Comparison of ENCODE assay signal across 7 cellular contexts in the genomic region with DNA sequence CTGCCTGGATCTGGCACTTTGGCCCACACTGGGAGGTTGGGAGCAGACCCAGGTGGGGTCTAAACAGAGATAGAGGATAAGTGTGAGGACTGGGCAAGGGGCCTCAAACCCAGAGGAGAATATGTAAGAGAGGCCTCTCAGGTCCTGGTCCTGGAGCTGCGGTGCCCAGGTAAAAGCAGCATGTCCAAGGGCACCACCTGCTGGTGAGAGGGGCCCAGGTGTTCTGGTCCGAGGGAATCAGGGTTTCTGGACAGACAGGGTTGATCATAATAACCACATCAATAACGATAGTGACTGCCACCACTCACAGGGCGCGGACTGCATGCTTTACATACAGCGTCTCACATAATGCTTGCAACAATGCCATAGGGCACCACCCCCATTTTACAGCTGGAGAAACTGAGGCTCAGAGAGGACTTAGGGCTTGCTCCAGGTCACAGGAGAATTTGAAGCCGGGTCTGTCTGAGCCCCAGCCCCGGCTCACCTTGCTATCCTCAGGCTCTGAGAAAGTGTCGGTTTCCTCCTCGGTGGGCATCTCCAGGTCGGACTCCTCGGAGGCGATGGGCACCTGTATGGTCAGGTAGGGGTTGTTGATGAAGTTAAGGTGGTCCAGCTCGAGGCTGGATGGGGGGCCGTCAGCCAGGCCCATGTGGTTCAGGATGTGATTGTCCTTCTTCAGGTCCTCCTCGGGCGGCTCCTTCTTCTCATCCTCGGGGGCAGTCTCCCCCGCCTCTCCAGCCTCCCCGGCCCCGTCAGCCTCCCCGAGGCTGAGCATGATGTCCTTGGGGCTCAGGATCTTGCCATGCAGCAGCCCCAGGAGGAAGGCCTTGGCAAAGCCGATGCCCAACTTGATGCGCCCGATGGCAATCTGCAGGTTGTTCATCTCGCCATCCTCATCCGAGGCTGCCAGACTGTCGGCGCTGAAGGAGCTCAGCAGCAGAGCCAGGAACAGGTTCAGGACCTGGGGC. TPM values are rescaled to one million over a fixed set of nuclear protein-coding genes. Genes with fewer than 3 reads are reported as not detected.
DNase-seq lines count a peak whose midpoint lies in the region; ATAC-seq and TF ChIP-seq lines count a peak whose summit lies in the region.

No MANE protein-coding gene starts in this region.

- intact Hi-C loops in MCF 10A (cut with micrococcal nuclease) (no loop called here), vagina (cut with DNase I) (no loop called here)

- DNase-seq in GM10266 (ENCODE audit: extremely low spot score) (peak; percentile 59), LoVo (ENCODE audit: low spot score) (peak; percentile 37), MCF 10A (ENCODE audit: unreplicated experiment) (peak; percentile 60), trophoblast cell (peak; percentile 75 to 89), vagina (ENCODE audit: extremely low spot score in 2 of 2) (no peak)

- no peak overlapping the region for H3K9ac ChIP-seq in trophoblast cell (ENCODE audit: low read length)

- H3K4me3 ChIP-seq in trophoblast cell (ENCODE audit: low read depth, low read length) (no peak overlapping the region), vagina (no peak overlapping the region)

- H2AFZ ChIP-seq in trophoblast cell (ENCODE audit: insufficient read depth, low read length, poor library complexity), result no peak overlapping the region

- no peak overlapping the region for H3K27ac Mint-ChIP-seq in MCF 10A (ENCODE audit: low read depth, unreplicated experiment)

- H3K27me3 Mint-ChIP-seq in MCF 10A (ENCODE audit: insufficient read depth, unreplicated experiment), result no peaks in the 10 kb centered on the region

- no peak overlapping the region for H3K23ac ChIP-seq in trophoblast cell (ENCODE audit: low read length)

- H3K4me3 Mint-ChIP-seq in MCF 10A (ENCODE audit: unreplicated experiment), result no peak overlapping the region

- WGBS in trophoblast cell (ENCODE audit: extremely low coverage, insufficient coverage, insufficient read length), result no CpG with 5 or more reads among the region's 29 CpGs

- H2BK12ac ChIP-seq in trophoblast cell (ENCODE audit: low read length), result no peak overlapping the region

- peak; percentile 71 for TF ChIP-seq CTCF in GM10266 (IDR thresholded peaks at IDR 0.05; ENCODE audit: control insufficient read depth, insufficient read depth, low read depth, missing control alignments)
- peak; percentile 41 for TF ChIP-seq CTCF in MCF 10A (IDR thresholded peaks at IDR 0.05; ENCODE audit: unreplicated experiment)
- no peak for TF ChIP-seq CTCF in vagina (IDR thresholded peaks at IDR 0.05)

- no peak overlapping the region for H4K12ac ChIP-seq in trophoblast cell (ENCODE audit: low read depth, low read length)

- H3K9me3 ChIP-seq in trophoblast cell (ENCODE audit: insufficient read depth, low read depth, low read length) (peaks cover 3% of the 10 kb centered on the region), vagina (no peaks in the 10 kb centered on the region)

- H3K4me1 ChIP-seq in trophoblast cell (ENCODE audit: control insufficient read depth in 1 of 2, insufficient read depth in 2 of 2, low read length in 2 of 2) (no peaks in the 10 kb centered on the region), vagina (no peaks in the 10 kb centered on the region)

- H2BK120ac ChIP-seq in trophoblast cell (ENCODE audit: insufficient read depth, low read length, poor library complexity), result no peak overlapping the region

- POLR2A ChIA-PET in MCF 10A (lab: Yijun Ruan, JAX), result no interaction called here

- H2BK5ac ChIP-seq in trophoblast cell (ENCODE audit: low read depth, low read length, poor library complexity), result no peak overlapping the region

- H3K9me3 Mint-ChIP-seq in MCF 10A (ENCODE audit: unreplicated experiment), result no peaks in the 10 kb centered on the region

- no peak overlapping the region for H3K4ac ChIP-seq in trophoblast cell (ENCODE audit: low read depth, low read length)

- H4K8ac ChIP-seq in trophoblast cell (ENCODE audit: low read depth, low read length), result no peak overlapping the region

- H2AK5ac ChIP-seq in trophoblast cell (ENCODE audit: low read length), result no peak overlapping the region

- no peaks in the 10 kb centered on the region for H3K27me3 ChIP-seq in trophoblast cell (ENCODE audit: insufficient read depth, low read length)
- H3K27me3 ChIP-seq in vagina, result no peaks in the 10 kb centered on the region

- ATAC-seq in activated CD4-positive, CD25-positive, alpha-beta regulatory T cell treated with anti-CD3 and anti-CD28 coated beads, Interleukin-2, amount 50 U/mL, for 24 hours, result no peak
- ATAC-seq in HG03025 (IDR thresholded peaks at IDR 0.05; ENCODE audit: low FRiP score, unreplicated experiment), result no peak

- CTCF ChIA-PET in MCF 10A (lab: Yijun Ruan, JAX), result interaction anchor here (0.6 to 3.2 kb wide), 16 partner anchors 10 to 182 kb away, joined by 3 to 20 read pairs (median 5); a partner anchor contains a TSS

- no peak for TF ChIP-seq POLR2A in vagina (IDR thresholded peaks at IDR 0.05)

- H4K91ac ChIP-seq in trophoblast cell (ENCODE audit: low read depth, low read length), result no peak overlapping the region

- no peak overlapping the region for H3K18ac ChIP-seq in trophoblast cell (ENCODE audit: low read length)

- no peaks in the 10 kb centered on the region for H3K79me1 ChIP-seq in trophoblast cell (ENCODE audit: low read length)

- no peak overlapping the region for H3K14ac ChIP-seq in trophoblast cell (ENCODE audit: low read length)

- no peak overlapping the region for H3K27ac ChIP-seq in trophoblast cell (ENCODE audit: low read depth, low read length)
- no peak overlapping the region for H3K27ac ChIP-seq in vagina

- no peaks in the 10 kb centered on the region for H3K4me1 Mint-ChIP-seq in MCF 10A (ENCODE audit: insufficient read depth, unreplicated experiment)

- no peaks in the 10 kb centered on the region for H3K36me3 ChIP-seq in trophoblast cell (ENCODE audit: control insufficient read depth in 1 of 2, insufficient read depth in 2 of 2, low read length in 2 of 2)
- no peaks in the 10 kb centered on the region for H3K36me3 ChIP-seq in vagina

- no peaks in the 10 kb centered on the region for H3K79me2 ChIP-seq in trophoblast cell (ENCODE audit: control insufficient read depth, insufficient read depth, low read length, poor library complexity)

- no peak overlapping the region for H3K4me2 ChIP-seq in trophoblast cell (ENCODE audit: low read length)

- no TSS peak for BruUV-seq in MCF 10A (replicated peaks; lab: Mats Ljungman, UMichigan)

- H3K36me3 Mint-ChIP-seq in MCF 10A (ENCODE audit: insufficient read depth, unreplicated experiment), result no peaks in the 10 kb centered on the region

RNA-seq across cellular contexts. Expression of a gene that starts 19.1 kb away (rescaled TPM):
- total RNA-seq in MCF 10A (2022) (not detected in 2 replicates), vagina (3.9 TPM)
- polyA plus RNA-seq in trophoblast cell (2013), result 0.16 and 0.24 TPM in 2 replicates

RNA-seq across cellular contexts. Expression of a gene that starts 21.5 kb away (rescaled TPM):
- total RNA-seq in MCF 10A (2022) (0.05 TPM in 1 of 2 replicates, not detected in the other), vagina (0.98 TPM)
- polyA plus RNA-seq in trophoblast cell (2013), result 0.11 and 0.18 TPM in 2 replicates

RNA-seq across cellular contexts. Expression of a gene that starts 32.6 kb away (rescaled TPM):
- total RNA-seq in MCF 10A (2022) (not detected in 2 replicates), vagina (not detected)
- polyA plus RNA-seq in trophoblast cell (2013), result 0.16 and 0.29 TPM in 2 replicates

RNA-seq across cellular contexts. Expression of a gene that starts 40.2 kb away (rescaled TPM):
- not detected in 2 replicates for total RNA-seq in MCF 10A (2022)
- not detected in 2 replicates for polyA plus RNA-seq in trophoblast cell (2013)
- not detected for total RNA-seq in vagina

RNA-seq across cellular contexts. Expression of a gene that starts 46.9 kb away (rescaled TPM):
- total RNA-seq in MCF 10A (2022) (not detected in 2 replicates), vagina (not detected)
- polyA plus RNA-seq in trophoblast cell (2013), result 0.18 and 0.22 TPM in 2 replicates

Comparison
In these comparisons a context has a peak if more than half of its experiments do, and no peak if none do; other contexts are left out.
1. DNase-seq: peak in GM10266 (single experiment), LoVo (single experiment), MCF 10A (single experiment) and trophoblast cell (2 of 2); none in vagina (0 of 2).
2. CTCF ChIP-seq: peak in GM10266 (single experiment) and MCF 10A (single experiment); none in vagina (0 of 3).